In the genomic region with DNA sequence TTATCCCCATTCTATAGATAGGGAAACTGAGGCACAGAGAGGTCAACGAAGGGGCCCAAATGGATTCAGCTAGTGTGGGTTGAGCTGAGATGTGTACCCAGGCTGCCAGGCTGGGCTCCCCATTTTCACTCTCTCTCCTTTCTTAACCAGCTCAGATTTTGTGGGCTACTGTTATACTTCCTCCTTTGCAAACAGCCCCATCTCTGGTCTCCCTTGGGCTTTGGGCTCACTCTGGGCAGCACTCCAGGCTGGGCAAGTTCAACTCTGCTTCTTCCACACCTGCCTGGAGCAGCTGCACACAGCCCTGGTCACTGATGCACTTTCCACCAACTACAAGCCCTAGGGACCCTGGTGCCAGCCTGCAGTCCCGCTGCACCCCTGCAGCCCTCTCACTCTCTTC, we compare ENCODE assay signal across 4 cellular contexts. TPM values are rescaled to one million over a fixed set of nuclear protein-coding genes. Genes with fewer than 3 reads are reported as not detected.
"Had no signal": no experiment of that assay in that cellular context is flagged by ENCODE, and none has a peak within 500 bp of the region (broad histone marks: within the 10 kb centered on the region; RNA-seq: fewer than 3 reads in every experiment).

No MANE protein-coding gene starts in this region.

RNA-seq across cellular contexts. Expression of a gene that starts 22.5 kb away (rescaled TPM):
- total RNA-seq: subcutaneous adipose tissue, thoracic aorta, transverse colon, vagina had no signal
